In genomic region chr7:92245487-92246362, GRCh38 we compare ENCODE assay signal across 8 cellular contexts. TPM values are rescaled to one million over a fixed set of nuclear protein-coding genes. Genes with fewer than 3 reads are reported as not detected.
DNase-seq lines count a peak whose midpoint lies in the region; ATAC-seq and TF ChIP-seq lines count a peak whose summit lies in the region.

ANKIB1 (plus strand) TSS chr7:92245974; CDS start chr7:92294979, 49,005 bp downstream.
KRIT1 (minus strand) TSS chr7:92245914; CDS start chr7:92242135, 3,779 bp downstream.

- no peaks in the 10 kb centered on the region for H3K27me3 ChIP-seq in BE2C
- H3K27me3 ChIP-seq in layer of hippocampus (ENCODE audit: control insufficient read depth, insufficient read depth, low read length) = no peaks in the 10 kb centered on the region

- H3K9me3 ChIP-seq in BE2C = no peaks in the 10 kb centered on the region

- H3K27ac ChIP-seq in cingulate gyrus (ENCODE audit: low read depth, low read length) (peak within 1 kb of the TSS; percentile 84), layer of hippocampus (ENCODE audit: low read depth, low read length) (peak within 1 kb of the TSS; percentile 86)

- peaks cover 3% of the 10 kb centered on the region; the same call in 1 of the 2 replicates for H3K36me3 ChIP-seq in BE2C

- peak; percentile 78 for ATAC-seq in HG03442 (IDR thresholded peaks at IDR 0.05; ENCODE audit: unreplicated experiment)

- TF ChIP-seq CTCF in BE2C (IDR thresholded peaks at IDR 0.05; ENCODE audit: low read depth, low read length) = no peak

- peaks cover 8% of the 10 kb centered on the region; the same call in 1 of the 2 replicates for H3K4me1 ChIP-seq in BE2C

- DNase-seq in BE2C = peak; percentile 95
- peak; percentile 67 for DNase-seq in GM19238 (ENCODE audit: insufficient read length, low spot score)
- peak; percentile 75 to 89 for DNase-seq in NCI-H524 (lab: John Stamatoyannopoulos, UW)
- peak; percentile 83 to 84 for DNase-seq in activated CD4-positive, alpha-beta T cell treated with anti-CD3 and anti-CD28 coated beads for 4 hours
- DNase-seq in stimulated activated CD4-positive, alpha-beta T cell treated with anti-CD3 and anti-CD28 coated beads, Interleukin-2, amount 100 ng/mL, for 24 hours = peak; percentile 85 to 86

- peak within 1 kb of the TSS; percentile 94 for H3K4me3 ChIP-seq in BE2C (ENCODE audit: low read depth, low read length)

RNA-seq across cellular contexts. Expression of gene ANKIB1, which starts in this region (rescaled TPM):
- polyA plus RNA-seq in BE2C (2012; ENCODE audit: insufficient read depth, insufficient read length, low read depth) = 16.3 TPM

RNA-seq across cellular contexts. Expression of gene KRIT1, which starts in this region (rescaled TPM):
- polyA plus RNA-seq in BE2C (2012; ENCODE audit: insufficient read depth, insufficient read length, low read depth) = 35.6 TPM

Comparison
In these comparisons a context has a peak if more than half of its experiments do, and no peak if none do; other contexts are left out.
1. Peak in every context shown above with its lines: DNase-seq, ATAC-seq, H3K4me3 ChIP-seq and H3K27ac ChIP-seq.